ENCODE assay signal across 8 cellular contexts in genomic region chrX:136766785-136767103, GRCh38. TPM values are rescaled to one million over a fixed set of nuclear protein-coding genes. Genes with fewer than 3 reads are reported as not detected.
DNase-seq lines count a peak whose midpoint lies in the region; ATAC-seq and TF ChIP-seq lines count a peak whose summit lies in the region.

No MANE protein-coding gene starts in this region.

- POLR2A ChIA-PET in activated CD8-positive, alpha-beta T cell treated with anti-CD3 and anti-CD28 coated beads for 36 hours (lab: Charles Lee): interaction anchor here (1.3 to 4.5 kb wide), 6 partner anchors 12 to 113 kb away, joined by 4 to 29 read pairs (median 6); no protein-coding TSS in a partner anchor

- no peaks in the 10 kb centered on the region for H3K9me3 Mint-ChIP-seq in activated CD8-positive, alpha-beta T cell treated with anti-CD3 and anti-CD28 coated beads for 36 hours

- H3K27me3 Mint-ChIP-seq in activated CD8-positive, alpha-beta T cell treated with anti-CD3 and anti-CD28 coated beads for 36 hours: no peaks in the 10 kb centered on the region

- H3K36me3 Mint-ChIP-seq in activated CD8-positive, alpha-beta T cell treated with anti-CD3 and anti-CD28 coated beads for 36 hours (ENCODE audit: low read depth): peaks cover 16% of the 10 kb centered on the region

- H3K9me3 ChIP-seq in iPS DF 6.9 (ENCODE audit: control insufficient read depth, insufficient read depth, low read length): no peaks in the 10 kb centered on the region
- peaks cover 0 to 7% (median 2%) of the 10 kb centered on the region in 4 donors for H3K9me3 ChIP-seq in stomach

- H3K27me3 ChIP-seq in iPS DF 6.9 (ENCODE audit: control insufficient read depth, insufficient read depth, low read length) (no peaks in the 10 kb centered on the region), stomach (peaks cover 0 to 2% (median 0%) of the 10 kb centered on the region in 3 donors)

- TF ChIP-seq EP300 in stomach (IDR thresholded peaks at IDR 0.05): no peak

- CTCF ChIA-PET in activated CD8-positive, alpha-beta T cell treated with anti-CD3 and anti-CD28 coated beads for 36 hours (lab: Charles Lee): interaction anchor here (1.1 to 2.5 kb wide), 5 partner anchors 10 to 57 kb away, joined by 3 to 8 read pairs (median 4); no protein-coding TSS in a partner anchor

- H3K27ac Mint-ChIP-seq in activated CD8-positive, alpha-beta T cell treated with anti-CD3 and anti-CD28 coated beads for 36 hours: peak overlapping the region; percentile 71

- peaks cover 60% of the 10 kb centered on the region for H3K4me1 Mint-ChIP-seq in activated CD8-positive, alpha-beta T cell treated with anti-CD3 and anti-CD28 coated beads for 36 hours (ENCODE audit: low read depth)

- intact Hi-C loops in activated CD8-positive, alpha-beta T cell treated with anti-CD3 and anti-CD28 coated beads for 36 hours (cut with micrococcal nuclease): loop anchor here (10.0 kb wide), 1 partner anchor 52 kb away; no protein-coding TSS in a partner anchor
- intact Hi-C loops in stomach (cut with DNase I; ENCODE audit: low total_unique reads): no loop called here

- H3K4me1 ChIP-seq in iPS DF 6.9 (ENCODE audit: control insufficient read depth, insufficient read depth, low read length) (no peaks in the 10 kb centered on the region), stomach (peaks cover 0 to 29% (median 6%) of the 10 kb centered on the region in 4 donors)

- DNase-seq in DMS53 (lab: John Stamatoyannopoulos, UW) (peak; percentile 33), DMS53 treated with DMSO at 0.1 percent for 48 hours (lab: John Stamatoyannopoulos, UW; ENCODE audit: unreplicated experiment) (no peak), iPS DF 6.9 (ENCODE audit: low read depth, low spot score) (no peak), stomach (no peak), AG08395 (ENCODE audit: low spot score) (no peak), NCI-H1436 treated with DMSO at 0.1 percent for 48 hours (lab: John Stamatoyannopoulos, UW) (no peak)
- no peak for DNase-seq in activated CD8-positive, alpha-beta T cell treated with anti-CD3 and anti-CD28 coated beads for 36 hours

- H3K4me3 Mint-ChIP-seq in activated CD8-positive, alpha-beta T cell treated with anti-CD3 and anti-CD28 coated beads for 36 hours: peak overlapping the region; percentile 74

- no peak for TF ChIP-seq CTCF in activated CD8-positive, alpha-beta T cell treated with anti-CD3 and anti-CD28 coated beads for 36 hours (IDR thresholded peaks at IDR 0.05)
- no peak for TF ChIP-seq CTCF in stomach (IDR thresholded peaks at IDR 0.05)

- H3K4me3 ChIP-seq in iPS DF 6.9 (ENCODE audit: low read length): peak overlapping the region; percentile 61; the same call in 1 of the 2 replicates
- peak overlapping the region; percentile 59 to 67 (median 64) for H3K4me3 ChIP-seq in stomach

- ATAC-seq in activated CD8-positive, alpha-beta T cell treated with anti-CD3 and anti-CD28 coated beads for 36 hours: no peak
- ATAC-seq in HG02981 (IDR thresholded peaks at IDR 0.05; ENCODE audit: unreplicated experiment): no peak

- no CpG with 5 or more reads among the region's 19 CpGs for whole genome bisulfite sequencing in iPS DF 6.9 (ENCODE audit: insufficient coverage, insufficient read length)
- 4 to 49% (median 26%) methylated on average over 2 to 19 of the region's 19 CpGs for WGBS in stomach, 5 donors

- H3K27ac ChIP-seq in iPS DF 6.9 (ENCODE audit: low read length) (no peak overlapping the region), stomach (peak overlapping the region; percentile 80 to 90 (median 87))

- no peaks in the 10 kb centered on the region for H3K36me3 ChIP-seq in iPS DF 6.9 (ENCODE audit: control insufficient read depth, insufficient read depth, low read length)
- no peaks in the 10 kb centered on the region for H3K36me3 ChIP-seq in stomach

- TF ChIP-seq POLR2A in stomach (IDR thresholded peaks at IDR 0.05): no peak

RNA-seq across cellular contexts. Expression of gene ARHGEF6, which starts 14.0 kb away (rescaled TPM):
- 10 to 100 TPM; 45.7 to 45.8 TPM for total RNA-seq in activated CD8-positive, alpha-beta T cell treated with anti-CD3 and anti-CD28 coated beads for 36 hours
- total RNA-seq in stomach: 10 to 100 TPM in 2 of 5 donors, 1 to 10 TPM in 3; 1.7 to 22.9 (median 8.5) TPM
- 10 to 100 TPM in 1 of 3 donors, 1 to 10 TPM in 2; 2.6 to 10.1 (median 7.7) TPM for polyA plus RNA-seq in stomach
